In the genomic region with DNA sequence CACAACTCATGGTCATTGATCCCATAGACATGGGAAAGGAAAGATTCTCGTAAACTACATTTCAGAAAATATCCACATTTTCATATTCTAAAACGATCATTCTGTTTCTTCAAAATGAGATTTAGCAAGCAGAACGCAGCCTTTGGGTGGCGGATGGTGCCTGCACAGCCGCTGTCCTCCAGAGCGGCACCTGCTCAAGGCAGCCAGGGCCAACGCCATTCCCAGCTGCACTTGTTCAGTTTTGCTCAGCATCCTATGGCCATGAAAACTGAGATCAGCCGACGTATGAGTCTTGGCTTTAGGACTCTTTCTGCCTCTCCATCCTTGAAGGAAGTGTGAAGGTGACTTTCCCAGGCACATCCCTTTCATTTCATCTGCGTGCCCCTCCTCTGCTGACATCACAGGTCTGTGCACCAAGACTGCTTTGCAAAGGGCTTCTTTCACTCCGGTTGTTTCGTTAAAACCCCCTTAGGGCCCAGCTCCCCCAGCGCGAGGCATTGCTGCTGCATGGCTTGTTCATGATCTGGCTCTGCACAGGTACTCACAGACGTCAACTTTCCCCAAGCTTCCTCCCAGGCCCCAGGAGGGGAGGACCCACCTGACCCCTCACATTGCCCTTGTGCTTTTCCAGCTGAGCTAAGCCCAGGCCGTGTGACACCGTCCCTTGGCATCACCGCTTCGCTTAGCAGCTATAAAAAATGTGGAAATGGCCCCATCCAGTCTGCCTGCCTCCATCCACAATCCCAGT, we compare ENCODE assay signal across 27 cellular contexts. TPM values are rescaled to one million over a fixed set of nuclear protein-coding genes. Genes with fewer than 3 reads are reported as not detected.
"Had no signal": no experiment of that assay in that cellular context is flagged by ENCODE, and none has a peak within 500 bp of the region (broad histone marks: within the 10 kb centered on the region; RNA-seq: fewer than 3 reads in every experiment).

No MANE protein-coding gene starts in this region.

- H3K27me3 Mint-ChIP-seq: natural killer cell treated with Interleukin-12 subunit alpha and Interleukin-12 subunit beta and Interleukin-15 and Interleukin-18, amount 100 ng/mL, for 72 hours; stimulated activated naive CD8-positive, alpha-beta T cell treated with anti-CD3 and anti-CD28 coated beads, Interleukin-15, Interleukin-2, amounts not matched to agents 100 ng/mL and 50 ng/mL, for 24 hours had no signal

- H3K4me1 Mint-ChIP-seq: naive thymus-derived CD4-positive, alpha-beta T cell; stimulated activated effector memory CD8-positive, alpha-beta T cell treated with anti-CD3 and anti-CD28 coated beads, Interleukin-12 subunit alpha, Interleukin-12 subunit beta, amount 100 ng/mL, for 72 hours had no signal

- H3K4me3 Mint-ChIP-seq: naive thymus-derived CD4-positive, alpha-beta T cell; natural killer cell treated with Interleukin-12 subunit alpha and Interleukin-12 subunit beta and Interleukin-15 and Interleukin-18, amount 100 ng/mL, for 72 hours; stimulated activated effector memory CD8-positive, alpha-beta T cell treated with anti-CD3 and anti-CD28 coated beads, Interleukin-12 subunit alpha, Interleukin-12 subunit beta, amount 100 ng/mL, for 72 hours; stimulated activated naive CD8-positive, alpha-beta T cell treated with anti-CD3 and anti-CD28 coated beads, Interleukin-15, Interleukin-2, amounts not matched to agents 100 ng/mL and 50 ng/mL, for 24 hours; type B pancreatic cell had no signal

- H3K4me3 ChIP-seq: left ventricle myocardium inferior, lung, mucosa of descending colon, psoas muscle, right lobe of liver, smooth muscle cell, suprapubic skin, thoracic aorta, tibial artery, uterus had no signal

- H3K27me3 ChIP-seq: right lobe of liver, tibial artery, uterus had no signal

- H3K27ac ChIP-seq: left ventricle myocardium inferior, parathyroid adenoma, psoas muscle, right lobe of liver, suprapubic skin, thoracic aorta, tibial artery, uterus had no signal

- ATAC-seq: mucosa of descending colon; naive thymus-derived CD4-positive, alpha-beta T cell; natural killer cell treated with Interleukin-12 subunit alpha and Interleukin-12 subunit beta and Interleukin-15 and Interleukin-18, amount 100 ng/mL, for 72 hours; psoas muscle; right lobe of liver; stimulated activated effector memory CD8-positive, alpha-beta T cell treated with anti-CD3 and anti-CD28 coated beads, Interleukin-12 subunit alpha, Interleukin-12 subunit beta, amount 100 ng/mL, for 72 hours had no signal

- H2AFZ ChIP-seq: parathyroid adenoma had no signal

- H3K36me3 ChIP-seq: left ventricle myocardium inferior, right lobe of liver, suprapubic skin, thoracic aorta, tibial artery, uterus had no signal

- H3K36me3 Mint-ChIP-seq: naive thymus-derived CD4-positive, alpha-beta T cell; natural killer cell treated with Interleukin-12 subunit alpha and Interleukin-12 subunit beta and Interleukin-15 and Interleukin-18, amount 100 ng/mL, for 72 hours; stimulated activated effector memory CD8-positive, alpha-beta T cell treated with anti-CD3 and anti-CD28 coated beads, Interleukin-12 subunit alpha, Interleukin-12 subunit beta, amount 100 ng/mL, for 72 hours; type B pancreatic cell had no signal

- H3K9me3 Mint-ChIP-seq: natural killer cell treated with Interleukin-12 subunit alpha and Interleukin-12 subunit beta and Interleukin-15 and Interleukin-18, amount 100 ng/mL, for 72 hours; stimulated activated effector memory CD8-positive, alpha-beta T cell treated with anti-CD3 and anti-CD28 coated beads, Interleukin-12 subunit alpha, Interleukin-12 subunit beta, amount 100 ng/mL, for 72 hours; stimulated activated naive CD8-positive, alpha-beta T cell treated with anti-CD3 and anti-CD28 coated beads, Interleukin-15, Interleukin-2, amounts not matched to agents 100 ng/mL and 50 ng/mL, for 24 hours; type B pancreatic cell had no signal

- H3K4me2 ChIP-seq: smooth muscle cell had no signal

- H3K9me3 ChIP-seq: left ventricle myocardium inferior, mucosa of descending colon, psoas muscle, right lobe of liver, suprapubic skin, thoracic aorta, tibial artery, uterus had no signal

- H3K4me1 ChIP-seq: left ventricle myocardium inferior, parathyroid adenoma, psoas muscle, right lobe of liver, suprapubic skin, tibial artery, uterus had no signal

- H3K27ac Mint-ChIP-seq: naive thymus-derived CD4-positive, alpha-beta T cell; natural killer cell treated with Interleukin-12 subunit alpha and Interleukin-12 subunit beta and Interleukin-15 and Interleukin-18, amount 100 ng/mL, for 72 hours; stimulated activated effector memory CD8-positive, alpha-beta T cell treated with anti-CD3 and anti-CD28 coated beads, Interleukin-12 subunit alpha, Interleukin-12 subunit beta, amount 100 ng/mL, for 72 hours; stimulated activated naive CD8-positive, alpha-beta T cell treated with anti-CD3 and anti-CD28 coated beads, Interleukin-15, Interleukin-2, amounts not matched to agents 100 ng/mL and 50 ng/mL, for 24 hours; type B pancreatic cell had no signal

- DNase-seq: islet precursor cell; left ventricle myocardium inferior; mesendoderm; midbrain; mucosa of descending colon; naive thymus-derived CD4-positive, alpha-beta T cell; nucleus accumbens; psoas muscle; right lobe of liver; stimulated activated CD4-positive, alpha-beta T cell treated with anti-CD3 and anti-CD28 coated beads, Interleukin-12 subunit alpha, Interleukin-12 subunit beta, amount 100 ng/mL, for 4 hours; stimulated activated CD4-positive, alpha-beta T cell treated with anti-CD3 and anti-CD28 coated beads, Interleukin-4, amount 100 ng/mL, for 24 hours; stimulated activated naive CD4-positive, alpha-beta T cell; tibial artery; uterus had no signal

- H3K9ac ChIP-seq: parathyroid adenoma had no signal

- H3K79me2 ChIP-seq: parathyroid adenoma had no signal

RNA-seq across cellular contexts. Expression of a gene that starts 37.2 kb away (rescaled TPM):
- total RNA-seq: left ventricle myocardium inferior, mucosa of descending colon, myocyte, posterior vena cava, psoas muscle, right lobe of liver, skeletal muscle tissue, smooth muscle cell, subcutaneous adipose tissue, thoracic aorta had no signal
- polyA plus RNA-seq: naive thymus-derived CD4-positive, alpha-beta T cell; smooth muscle cell had no signal
